34 cellular contexts compared by ENCODE assay signal in the genomic region with DNA sequence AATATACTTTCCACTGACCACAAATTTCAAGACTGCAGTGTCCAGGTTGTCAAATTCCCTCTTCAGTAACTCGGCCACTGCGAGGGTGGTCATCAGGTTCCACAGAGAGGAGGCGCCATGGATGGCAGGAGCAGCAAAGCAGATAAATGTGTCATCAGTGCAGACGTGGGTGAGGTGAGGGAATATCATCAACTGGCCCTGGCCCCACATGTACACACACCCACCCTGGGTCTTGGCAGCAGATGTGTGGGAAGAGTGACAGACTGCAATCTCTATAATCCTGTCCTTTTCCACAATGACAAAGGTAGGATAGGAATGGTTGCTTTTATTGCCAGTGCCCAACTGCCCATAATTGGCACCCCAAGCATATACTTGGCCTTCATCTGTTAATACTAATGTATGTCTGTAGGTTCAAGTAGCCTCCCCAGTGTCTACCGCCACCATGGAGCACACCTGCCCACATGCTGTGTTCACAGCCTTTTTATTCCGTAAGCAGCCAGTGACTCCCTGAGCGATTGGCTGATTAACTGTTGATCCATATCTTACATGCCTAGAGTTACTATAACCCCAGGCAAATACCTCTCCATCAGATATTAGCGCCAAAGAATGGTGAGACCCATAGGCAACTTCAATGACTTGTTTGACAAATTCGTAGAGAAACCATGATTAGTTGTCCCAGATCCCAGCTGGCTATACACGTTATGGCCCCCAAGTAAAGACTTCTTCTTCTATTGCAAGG. TPM values are rescaled to one million over a fixed set of nuclear protein-coding genes. Genes with fewer than 3 reads are reported as not detected.
"Had no signal": no experiment of that assay in that cellular context is flagged by ENCODE, and none has a peak within 500 bp of the region (broad histone marks: within the 10 kb centered on the region; RNA-seq: fewer than 3 reads in every experiment).

No MANE protein-coding gene starts in this region.

- DNase-seq: activated CD4-positive, alpha-beta memory T cell treated with anti-CD3 and anti-CD28 coated beads, Interleukin-2, amount 10 ng/mL, durations not matched to agents 7 days and 5 days; activated CD4-positive, alpha-beta T cell treated with anti-CD3 and anti-CD28 coated beads for 1 hour; activated CD4-positive, alpha-beta T cell treated with anti-CD3 and anti-CD28 coated beads for 36 hours; activated CD4-positive, alpha-beta T cell treated with anti-CD3 and anti-CD28 coated beads for 48 hours; activated CD4-positive, alpha-beta T cell treated with anti-CD3 and anti-CD28 coated beads, Interleukin-2, amount 10 ng/mL, durations not matched to agents 7 days and 5 days; activated CD4-positive, alpha-beta T cell treated with anti-CD3 and anti-CD28 coated beads, Interleukin-2, amount 50 U/mL, for 48 hours; activated CD4-positive, CD25-positive, alpha-beta regulatory T cell; activated CD8-positive, alpha-beta memory T cell treated with anti-CD3 and anti-CD28 coated beads for 24 hours; activated CD8-positive, alpha-beta memory T cell treated with anti-CD3 and anti-CD28 coated beads, Interleukin-2, amount 10 ng/mL, durations not matched to agents 7 days and 5 days; activated CD8-positive, alpha-beta memory T cell treated with anti-CD3 and anti-CD28 coated beads, Interleukin-2, amount 50 U/mL, for 48 hours; activated CD8-positive, alpha-beta T cell treated with anti-CD3 and anti-CD28 coated beads, Interleukin-2, amount 10 ng/mL, durations not matched to agents 7 days and 5 days; activated effector memory CD4-positive, alpha-beta T cell treated with Interleukin-2 at 50 U/mL for 16 hours; activated gamma-delta T cell; activated naive CD4-positive, alpha-beta T cell treated with anti-CD3 and anti-CD28 coated beads, Interleukin-2, amount 10 ng/mL, durations not matched to agents 7 days and 5 days; activated naive CD4-positive, alpha-beta T cell treated with Interleukin-2 at 50 U/mL for 16 hours; activated naive CD8-positive, alpha-beta T cell treated with anti-CD3 and anti-CD28 coated beads, Interleukin-2, amount 10 ng/mL, durations not matched to agents 7 days and 5 days; activated naive CD8-positive, alpha-beta T cell treated with anti-CD3 and anti-CD28 coated beads, Interleukin-2, amount 50 U/mL, for 24 hours; activated T-cell treated with anti-CD3 and anti-CD28 coated beads, Interleukin-2, amount 50 U/mL, for 24 hours; activated T-cell treated with anti-CD3 and anti-CD28 coated beads, Interleukin-2, amount 50 U/mL, for 48 hours; amygdala; anterior cingulate cortex; brain microvascular endothelial cell; central memory CD4-positive, alpha-beta T cell; T-helper 1 cell; T-helper 2 cell; T-helper 9 cell had no signal

- H3K4me1 ChIP-seq: ascending aorta, breast epithelium had no signal

- H3K36me3 ChIP-seq: ascending aorta, brain microvascular endothelial cell, breast epithelium had no signal

- H3K27me3 ChIP-seq: ascending aorta, brain microvascular endothelial cell, breast epithelium had no signal

- ATAC-seq: activated CD4-positive, alpha-beta T cell treated with anti-CD3 and anti-CD28 coated beads for 36 hours; activated CD4-positive, CD25-positive, alpha-beta regulatory T cell treated with anti-CD3 and anti-CD28 coated beads, Interleukin-2, amount 50 U/mL, for 24 hours; activated CD8-positive, alpha-beta memory T cell treated with anti-CD3 and anti-CD28 coated beads, Interleukin-2, amount 10 ng/mL, durations not matched to agents 7 days and 5 days; activated CD8-positive, alpha-beta T cell treated with anti-CD3 and anti-CD28 coated beads, Interleukin-2, amount 10 ng/mL, durations not matched to agents 7 days and 5 days; activated naive CD8-positive, alpha-beta T cell treated with anti-CD3 and anti-CD28 coated beads, Interleukin-2, amount 50 U/mL, for 24 hours; WTC11 had no signal

- H3K27ac ChIP-seq: ascending aorta, brain microvascular endothelial cell, breast epithelium, VCaP had no signal

- H3K9me3 ChIP-seq: ascending aorta, breast epithelium had no signal

- H3K4me3 ChIP-seq: ascending aorta, breast epithelium had no signal

RNA-seq across cellular contexts. Expression of a gene that starts 16.3 kb away (rescaled TPM):
- total RNA-seq: activated CD4-positive, alpha-beta memory T cell treated with anti-CD3 and anti-CD28 coated beads, Interleukin-2, amount 10 ng/mL, durations not matched to agents 7 days and 5 days; activated CD4-positive, alpha-beta T cell treated with anti-CD3 and anti-CD28 coated beads for 36 hours; activated CD4-positive, alpha-beta T cell treated with anti-CD3 and anti-CD28 coated beads, Interleukin-2, amount 10 ng/mL, durations not matched to agents 7 days and 5 days; activated CD8-positive, alpha-beta memory T cell treated with anti-CD3 and anti-CD28 coated beads, Interleukin-2, amount 10 ng/mL, durations not matched to agents 7 days and 5 days; activated CD8-positive, alpha-beta T cell treated with anti-CD3 and anti-CD28 coated beads, Interleukin-2, amount 10 ng/mL, durations not matched to agents 7 days and 5 days; activated naive CD8-positive, alpha-beta T cell treated with anti-CD3 and anti-CD28 coated beads, Interleukin-2, amount 10 ng/mL, durations not matched to agents 7 days and 5 days; activated T-helper 2 cell treated with anti-CD3 and anti-CD28 coated beads, Interferon-gamma antibody, Interleukin-2, Interleukin-4, amounts not matched to agents 10 μg/mL and 5 μg/mL and 100 μg/mL, durations not matched to agents 14 hours and 24 hours and 36 hours; ascending aorta; breast epithelium; cardiac septum; cerebellum; WTC11 had no signal

RNA-seq across cellular contexts. Expression of a gene that starts 26.4 kb away (rescaled TPM):
- total RNA-seq: activated CD4-positive, alpha-beta memory T cell treated with anti-CD3 and anti-CD28 coated beads, Interleukin-2, amount 10 ng/mL, durations not matched to agents 7 days and 5 days; activated CD4-positive, alpha-beta T cell treated with anti-CD3 and anti-CD28 coated beads for 36 hours; activated CD4-positive, alpha-beta T cell treated with anti-CD3 and anti-CD28 coated beads, Interleukin-2, amount 10 ng/mL, durations not matched to agents 7 days and 5 days; activated CD8-positive, alpha-beta memory T cell treated with anti-CD3 and anti-CD28 coated beads, Interleukin-2, amount 10 ng/mL, durations not matched to agents 7 days and 5 days; activated CD8-positive, alpha-beta T cell treated with anti-CD3 and anti-CD28 coated beads, Interleukin-2, amount 10 ng/mL, durations not matched to agents 7 days and 5 days; activated naive CD8-positive, alpha-beta T cell treated with anti-CD3 and anti-CD28 coated beads, Interleukin-2, amount 10 ng/mL, durations not matched to agents 7 days and 5 days; activated T-helper 2 cell treated with anti-CD3 and anti-CD28 coated beads, Interferon-gamma antibody, Interleukin-2, Interleukin-4, amounts not matched to agents 10 μg/mL and 5 μg/mL and 100 μg/mL, durations not matched to agents 14 hours and 24 hours and 36 hours; ascending aorta; breast epithelium; cardiac septum; cerebellum; WTC11 had no signal
